In genomic region chr4:99927566-99927965, GRCh38 we compare ENCODE assay signal across 19 cellular contexts. TPM values are rescaled to one million over a fixed set of nuclear protein-coding genes. Genes with fewer than 3 reads are reported as not detected.
DNase-seq lines count a peak whose midpoint lies in the region; ATAC-seq, FAIRE-seq and TF ChIP-seq lines count a peak whose summit lies in the region.
"Had no signal": no experiment of that assay in that cellular context is flagged by ENCODE, and none has a peak within 500 bp of the region (broad histone marks: within the 10 kb centered on the region; RNA-seq: fewer than 3 reads in every experiment).

No MANE protein-coding gene starts in this region.

- peaks cover 0 to 2% (median 0%) of the 10 kb centered on the region in 7 donors for H3K9me3 Mint-ChIP-seq in CD4-positive, CD25-positive, alpha-beta regulatory T cell
- H3K9me3 Mint-ChIP-seq: IgD-negative memory B cell had no signal

- intact Hi-C loops in ovary (cut with DNase I) = no loop called here

- H3K27ac ChIP-seq in CD4-positive, CD25-positive, alpha-beta regulatory T cell (ENCODE audit: insufficient read depth, low read length, poor library complexity, severe bottlenecking) = peak overlapping the region; percentile 6
- H3K27ac ChIP-seq in HL-60 (replicated peaks) (peak overlapping the region; percentile 6; the same call in 1 of the 2 replicates), ovary (no peak overlapping the region), upper lobe of left lung (no peak overlapping the region)
- H3K27ac ChIP-seq: C4-2B, SJCRH30 had no signal

- no peak overlapping the region for H3K4me3 ChIP-seq in CD4-positive, CD25-positive, alpha-beta regulatory T cell (ENCODE audit: low read depth, low read length)
- H3K4me3 ChIP-seq in HL-60 (replicated peaks; ENCODE audit: insufficient read depth, low read length) (no peak overlapping the region), choroid plexus epithelial cell (ENCODE audit: low read depth, low read length) (no peak overlapping the region), ovary (no peak overlapping the region), upper lobe of left lung (no peak overlapping the region)
- H3K4me3 ChIP-seq: SJCRH30 had no signal

- WGBS in ovary, 3 donors = 82 to 94% (median 88%) methylated on average over 2 of the region's 2 CpGs
- 74 to 83% methylated on average over 2 of the region's 2 CpGs for WGBS in upper lobe of left lung, 2 donors

- no peaks in the 10 kb centered on the region for H3K27me3 ChIP-seq in CD4-positive, CD25-positive, alpha-beta regulatory T cell (ENCODE audit: control insufficient read depth, insufficient read depth, low read length)
- H3K27me3 ChIP-seq in HL-60 (ENCODE audit: insufficient read depth, poor library complexity, severe bottlenecking) = no peaks in the 10 kb centered on the region
- no peaks in the 10 kb centered on the region for H3K27me3 ChIP-seq in ovary
- H3K27me3 ChIP-seq in upper lobe of left lung = no peaks in the 10 kb centered on the region
- H3K27me3 ChIP-seq: SJCRH30 had no signal

- DNase-seq in CD4-positive, CD25-positive, alpha-beta regulatory T cell = no peak
- DNase-seq in HL-60 (ENCODE audit: low read depth in 1 of 2, low spot score in 1 of 2) (peak in 1 of 2 experiments; percentile 44), choroid plexus epithelial cell (ENCODE audit: low read depth) (peak; percentile 14), ovary (no peak), upper lobe of left lung (no peak), HEK293T (ENCODE audit: extremely low spot score) (no peak)
- DNase-seq: ACHN, DMS79, NCI-H1417, NCI-H1694 treated with DMSO at 0.1 percent for 48 hours, NCI-H446 treated with DMSO at 0.1 percent for 48 hours, NCI-H526 treated with DMSO at 0.1 percent for 48 hours, OCI-M1, SJCRH30 had no signal

- peaks cover 20% of the 10 kb centered on the region for H3K36me3 Mint-ChIP-seq in CD4-positive, CD25-positive, alpha-beta regulatory T cell

- no peak overlapping the region for H3K27ac Mint-ChIP-seq in CD4-positive, CD25-positive, alpha-beta regulatory T cell

- CTCF ChIA-PET in HEK293T (lab: Yijun Ruan, JAX) = interaction anchor here (1.3 kb wide), 1 partner anchor 12 kb away, joined by 3 read pairs; no protein-coding TSS in a partner anchor

- no peaks in the 10 kb centered on the region for H3K27me3 Mint-ChIP-seq in CD4-positive, CD25-positive, alpha-beta regulatory T cell
- H3K27me3 Mint-ChIP-seq: IgD-negative memory B cell had no signal

- TF ChIP-seq CTCF in HL-60 (IDR thresholded peaks at IDR 0.05; ENCODE audit: insufficient read depth, low read length) (no peak), choroid plexus epithelial cell (conservative IDR thresholded peaks at IDR 0.05; ENCODE audit: low read depth, low read length) (no peak), ovary (IDR thresholded peaks at IDR 0.05) (no peak), upper lobe of left lung (IDR thresholded peaks at IDR 0.05) (no peak)

- no peaks in the 10 kb centered on the region for H3K4me1 ChIP-seq in CD4-positive, CD25-positive, alpha-beta regulatory T cell (ENCODE audit: control insufficient read depth, insufficient read depth, low read length, poor library complexity, severe bottlenecking)
- H3K4me1 ChIP-seq in ovary (ENCODE audit: insufficient read depth) (no peaks in the 10 kb centered on the region), upper lobe of left lung (peaks cover 0 to 8% (median 0%) of the 10 kb centered on the region in 4 donors)
- H3K4me1 ChIP-seq: SJCRH30 had no signal

- H3K4me3 Mint-ChIP-seq in CD4-positive, CD25-positive, alpha-beta regulatory T cell = no peak overlapping the region
- H3K4me3 Mint-ChIP-seq: IgD-negative memory B cell had no signal

- TF ChIP-seq EP300 in ovary (IDR thresholded peaks at IDR 0.05) (no peak), upper lobe of left lung (IDR thresholded peaks at IDR 0.05) (no peak)

- POLR2A ChIA-PET in HEK293T (lab: Yijun Ruan, JAX) = interaction anchor here (2.0 kb wide), 1 partner anchor 21 kb away, joined by 5 read pairs; no protein-coding TSS in a partner anchor

- TF ChIP-seq POLR2A in ovary (IDR thresholded peaks at IDR 0.05) = no peak
- TF ChIP-seq POLR2A in upper lobe of left lung (IDR thresholded peaks at IDR 0.05) = no peak

- H3K36me3 ChIP-seq in CD4-positive, CD25-positive, alpha-beta regulatory T cell (ENCODE audit: control insufficient read depth, insufficient read depth, low read length) = peaks cover 36% of the 10 kb centered on the region
- H3K36me3 ChIP-seq in ovary (no peaks in the 10 kb centered on the region), upper lobe of left lung (peaks cover 0 to 46% (median 7%) of the 10 kb centered on the region in 4 donors)

- FAIRE-seq in islet of Langerhans (lab: Jason Lieb, UNC) = peak; percentile 76
- FAIRE-seq: H54, RCC 7860 had no signal

- no peak for ATAC-seq in CD4-positive, CD25-positive, alpha-beta regulatory T cell (ENCODE audit: low read depth in 2 of 2)
- ATAC-seq in upper lobe of left lung (ENCODE audit: low FRiP score in 2 of 2) = no peak

- H3K4me1 Mint-ChIP-seq in CD4-positive, CD25-positive, alpha-beta regulatory T cell = peaks cover 30 to 48% (median 40%) of the 10 kb centered on the region in 4 donors

- no peaks in the 10 kb centered on the region for H3K9me3 ChIP-seq in CD4-positive, CD25-positive, alpha-beta regulatory T cell (ENCODE audit: control insufficient read depth in 2 of 2, low read length in 2 of 2)
- H3K9me3 ChIP-seq in ovary (no peaks in the 10 kb centered on the region), upper lobe of left lung (no peaks in the 10 kb centered on the region)
- H3K9me3 ChIP-seq: SJCRH30 had no signal

TF ChIP-seq in HEK293T, 16 proteins besides CTCF, POLR2A, EP300 and RAD21:
- TF ChIP-seq BHLHE40 (IDR thresholded peaks at IDR 0.05; ENCODE audit: borderline replicate concordance) (no peak), PKNOX1 (IDR thresholded peaks at IDR 0.05) (no peak), ARNT (IDR thresholded peaks at IDR 0.05) (no peak), TARDBP (IDR thresholded peaks at IDR 0.05) (no peak), L3MBTL2 (conservative IDR thresholded peaks at IDR 0.05) (no peak), FOXM1 (IDR thresholded peaks at IDR 0.05; ENCODE audit: borderline replicate concordance) (no peak), SP1 (IDR thresholded peaks at IDR 0.05) (no peak), CTBP1 (IDR thresholded peaks at IDR 0.05; ENCODE audit: borderline replicate concordance) (no peak), SUZ12 (IDR thresholded peaks at IDR 0.05) (no peak), FOXA1 (IDR thresholded peaks at IDR 0.05) (no peak), FOXK2 (IDR thresholded peaks at IDR 0.05) (no peak), HDGF (IDR thresholded peaks at IDR 0.05; ENCODE audit: borderline replicate concordance) (no peak)

RNA-seq across cellular contexts. Expression of gene DNAJB14, which starts 18.9 kb away (rescaled TPM):
- 66.1 TPM for total RNA-seq in CD4-positive, CD25-positive, alpha-beta regulatory T cell
- polyA plus RNA-seq in CD4-positive, CD25-positive, alpha-beta regulatory T cell = 10 to 100 TPM; 50.3 to 58.4 (median 53.0) TPM
- total RNA-seq in ovary (10 to 100 TPM; 24.0 to 47.8 (median 38.4) TPM), upper lobe of left lung (10 to 100 TPM; 37.7 to 57.4 (median 47.3) TPM)
- polyA plus RNA-seq in ovary = 10 to 100 TPM; 10.5 to 15.2 TPM

RNA-seq across cellular contexts. Expression of gene H2AZ1, which starts 22.5 kb away (rescaled TPM):
- total RNA-seq in CD4-positive, CD25-positive, alpha-beta regulatory T cell = 143 TPM
- polyA plus RNA-seq in CD4-positive, CD25-positive, alpha-beta regulatory T cell = 100 to 1,000 TPM; 468 to 637 (median 518) TPM
- 100 to 1,000 TPM; 117 to 221 (median 144) TPM for total RNA-seq in ovary
- 100 to 1,000 TPM in 1 of 2 donors, 10 to 100 TPM in 1; 99.7 to 257 TPM for polyA plus RNA-seq in ovary
- total RNA-seq in upper lobe of left lung = 100 to 1,000 TPM in 4 of 6 donors, 10 to 100 TPM in 2; 21.0 to 144 (median 112) TPM

RNA-seq across cellular contexts. Expression of gene LAMTOR3, which starts 33.3 kb away (rescaled TPM):
- total RNA-seq in CD4-positive, CD25-positive, alpha-beta regulatory T cell = 17.0 TPM
- polyA plus RNA-seq in CD4-positive, CD25-positive, alpha-beta regulatory T cell = 10 to 100 TPM; 32.5 to 41.5 (median 34.1) TPM
- total RNA-seq in ovary (10 to 100 TPM; 36.5 to 52.4 (median 43.7) TPM), upper lobe of left lung (10 to 100 TPM in 5 of 6 donors, 1 to 10 TPM in 1; 6.4 to 46.3 (median 40.9) TPM)
- 10 to 100 TPM; 47.7 to 53.4 TPM for polyA plus RNA-seq in ovary

Comparison
In these comparisons a context has a peak if more than half of its experiments do, and no peak if none do; other contexts are left out.
1. H3K27ac ChIP-seq: peak in CD4-positive, CD25-positive, alpha-beta regulatory T cell (single experiment) and HL-60 (single experiment); none in ovary (0 of 2) and upper lobe of left lung (0 of 4).